Comparison of ENCODE assay signal across 26 cellular contexts in genomic region chr17:55069983-55070529, GRCh38.
"Had no signal": no experiment of that assay in that cellular context is flagged by ENCODE, and none has a peak within 500 bp of the region (broad histone marks: within the 10 kb centered on the region; RNA-seq: fewer than 3 reads in every experiment).

No MANE protein-coding gene starts in this region.

- H3K27me3 ChIP-seq: esophagus muscularis mucosa, foreskin keratinocyte, gastroesophageal sphincter, heart left ventricle, hepatocyte, neutrophil, pancreas, sigmoid colon, testis, tibial artery, upper lobe of left lung had no signal

- H2AFZ ChIP-seq: hepatocyte had no signal

- H3K27ac ChIP-seq: coronary artery, esophagus muscularis mucosa, foreskin keratinocyte, gastroesophageal sphincter, heart left ventricle, hepatocyte, neutrophil, pancreas, sigmoid colon, testis, tibial artery, upper lobe of left lung had no signal

- H3K4me1 Mint-ChIP-seq: memory B cell; natural killer cell; stimulated activated memory B cell treated with anti-CD40 and anti-IgM and Interleukin-4, amounts not matched to agents 10 μg/mL and 1 μg/mL and 100 μg/mL, for 72 hours had no signal

- H3K27me3 Mint-ChIP-seq: memory B cell; stimulated activated memory B cell treated with anti-CD40 and anti-IgM and Interleukin-4, amounts not matched to agents 10 μg/mL and 1 μg/mL and 100 μg/mL, for 72 hours had no signal

- H3K36me3 ChIP-seq: heart left ventricle, neutrophil, pancreas, upper lobe of left lung had no signal

- H3K36me3 Mint-ChIP-seq: natural killer cell had no signal

- H3K4me2 ChIP-seq: hepatocyte had no signal

- H3K4me1 ChIP-seq: foreskin keratinocyte, heart left ventricle, pancreas, sigmoid colon, testis, tibial artery, upper lobe of left lung had no signal

- H3K27ac Mint-ChIP-seq: memory B cell; natural killer cell; stimulated activated memory B cell treated with anti-CD40 and anti-IgM and Interleukin-4, amounts not matched to agents 10 μg/mL and 1 μg/mL and 100 μg/mL, for 72 hours had no signal

- DNase-seq: dermis blood vessel endothelial cell; effector memory CD4-positive, alpha-beta T cell; foreskin keratinocyte; heart left ventricle; natural killer cell; pancreas; right cardiac atrium; sigmoid colon; stimulated activated CD4-positive, alpha-beta T cell treated with anti-CD3 and anti-CD28 coated beads, Interleukin-4, amount 100 ng/mL, for 4 hours; stimulated activated naive CD8-positive, alpha-beta T cell treated with anti-CD3 and anti-CD28 coated beads, Interleukin-15, Interleukin-2, amounts not matched to agents 100 U/mL and 50 U/mL, for 24 hours; substantia nigra; testis; tibial artery; upper lobe of left lung had no signal

- H3K4me3 ChIP-seq: coronary artery, esophagus muscularis mucosa, gastroesophageal sphincter, heart left ventricle, hepatocyte, lung, pancreas, sigmoid colon, testis, tibial artery, upper lobe of left lung had no signal

- FAIRE-seq: endothelial cell of umbilical vein, islet of Langerhans, pancreas, urothelium cell line had no signal

- H3K4me3 Mint-ChIP-seq: memory B cell; natural killer cell; neural crest cell; stimulated activated memory B cell treated with anti-CD40 and anti-IgM and Interleukin-4, amounts not matched to agents 10 μg/mL and 1 μg/mL and 100 μg/mL, for 72 hours had no signal

- H3K79me2 ChIP-seq: hepatocyte had no signal

- H3K9me3 ChIP-seq: esophagus muscularis mucosa, gastroesophageal sphincter, heart left ventricle, neutrophil, pancreas, sigmoid colon, testis, tibial artery, upper lobe of left lung had no signal

- H3K9me3 Mint-ChIP-seq: memory B cell; natural killer cell; neural crest cell; stimulated activated memory B cell treated with anti-CD40 and anti-IgM and Interleukin-4, amounts not matched to agents 10 μg/mL and 1 μg/mL and 100 μg/mL, for 72 hours had no signal

- ATAC-seq: foreskin keratinocyte; gastroesophageal sphincter; heart left ventricle; natural killer cell; pancreas; right cardiac atrium; stimulated activated memory B cell treated with anti-CD40 and anti-IgM and Interleukin-4, amounts not matched to agents 10 μg/mL and 1 μg/mL and 100 μg/mL, for 72 hours; stimulated activated naive CD8-positive, alpha-beta T cell treated with anti-CD3 and anti-CD28 coated beads, Interleukin-15, Interleukin-2, amounts not matched to agents 100 U/mL and 50 U/mL, for 24 hours had no signal
